ENCODE assay signal across 17 cellular contexts in the genomic region with DNA sequence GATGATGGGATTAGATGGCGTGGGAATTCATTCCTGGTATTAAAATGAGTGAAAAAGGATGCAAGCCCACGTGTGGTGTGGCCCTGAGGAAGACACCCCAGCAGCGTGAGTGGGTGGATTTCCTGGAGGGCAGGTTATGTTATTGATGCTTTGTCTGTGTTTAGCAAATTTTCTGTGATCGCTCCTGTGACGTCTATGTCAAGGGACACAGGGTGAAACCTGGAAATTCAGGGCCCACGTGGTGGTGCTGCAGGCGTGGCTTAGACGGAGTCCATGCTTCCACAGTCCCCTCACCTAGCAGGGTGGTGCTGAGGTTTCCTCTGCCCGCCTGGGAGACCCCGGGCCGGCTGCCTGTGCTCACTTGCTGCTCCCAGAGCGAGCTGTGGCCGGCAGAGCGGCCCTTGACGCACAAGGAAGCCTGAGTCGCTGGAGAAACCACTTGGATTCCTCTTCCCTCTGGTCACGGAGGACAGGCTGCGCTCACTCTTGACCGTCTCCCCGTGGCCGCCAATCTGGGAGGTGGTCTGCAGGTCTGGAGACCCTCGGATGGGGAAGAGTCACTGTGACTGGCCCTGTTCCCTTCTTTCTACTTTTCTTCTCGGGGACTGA. TPM values are rescaled to one million over a fixed set of nuclear protein-coding genes. Genes with fewer than 3 reads are reported as not detected.
DNase-seq lines count a peak whose midpoint lies in the region; ATAC-seq, FAIRE-seq and TF ChIP-seq lines count a peak whose summit lies in the region.
"Had no signal": no experiment of that assay in that cellular context is flagged by ENCODE, and none has a peak within 500 bp of the region (broad histone marks: within the 10 kb centered on the region; RNA-seq: fewer than 3 reads in every experiment).

No MANE protein-coding gene starts in this region.

- H3K27ac ChIP-seq in epithelial cell of prostate (peak overlapping the region; percentile 92), trophoblast cell (ENCODE audit: low read depth, low read length) (no peak overlapping the region)
- H3K27ac ChIP-seq: BLaER1 had no signal

- H3K4me3 ChIP-seq in trophoblast cell (ENCODE audit: low read depth, low read length) = no peak overlapping the region
- H3K4me3 ChIP-seq: BLaER1 had no signal

- ATAC-seq in natural killer cell = no peak
- ATAC-seq: stimulated activated effector memory CD8-positive, alpha-beta T cell treated with anti-CD3 and anti-CD28 coated beads, Interleukin-12 subunit alpha, Interleukin-12 subunit beta, amount 100 ng/mL, for 72 hours had no signal

- DNase-seq in stimulated activated CD4-positive, alpha-beta T cell treated with anti-CD3 and anti-CD28 coated beads, Interleukin-1b, Interleukin-23, amount 100 ng/mL, for 48 hours = peak; percentile 26
- DNase-seq in stimulated activated CD4-positive, alpha-beta T cell treated with anti-CD3 and anti-CD28 coated beads, Interleukin-4, amount 100 ng/mL, for 24 hours = no peak
- DNase-seq in epithelial cell of prostate (ENCODE audit: low read depth, low spot score) (no peak), trophoblast cell (no peak), urothelium cell line (ENCODE audit: low spot score) (no peak), NAMALWA (ENCODE audit: low spot score) (no peak), natural killer cell (no peak)
- DNase-seq: activated CD8-positive, alpha-beta memory T cell treated with anti-CD3 and anti-CD28 coated beads, Interleukin-2, amount 50 U/mL, for 48 hours; central memory CD4-positive, alpha-beta T cell; effector memory CD4-positive, alpha-beta T cell; NCI-H1092 treated with DMSO at 0.1 percent for 48 hours; SW 1271 had no signal

- peaks cover 3% of the 10 kb centered on the region for H3K9me3 ChIP-seq in trophoblast cell (ENCODE audit: insufficient read depth, low read depth, low read length)
- H3K9me3 ChIP-seq: BLaER1 had no signal

- H3K23ac ChIP-seq in trophoblast cell (ENCODE audit: low read length) = no peak overlapping the region

- H3K18ac ChIP-seq in trophoblast cell (ENCODE audit: low read length) = peak overlapping the region; percentile 69

- FAIRE-seq in urothelium cell line (lab: Jason Lieb, UNC) = no peak
- FAIRE-seq: GM18507, RCC 7860 had no signal

- H3K4me1 Mint-ChIP-seq in natural killer cell = no peaks in the 10 kb centered on the region

- no peak overlapping the region for H3K27ac Mint-ChIP-seq in natural killer cell
- H3K27ac Mint-ChIP-seq: stimulated activated effector memory CD8-positive, alpha-beta T cell treated with anti-CD3 and anti-CD28 coated beads, Interleukin-12 subunit alpha, Interleukin-12 subunit beta, amount 100 ng/mL, for 72 hours had no signal

- H3K36me3 Mint-ChIP-seq in natural killer cell = no peaks in the 10 kb centered on the region
- H3K36me3 Mint-ChIP-seq: activated naive CD4-positive, alpha-beta T cell treated with anti-CD3 and anti-CD28 coated beads, Interleukin-2, amount 50 U/mL, for 72 hours; stimulated activated effector memory CD8-positive, alpha-beta T cell treated with anti-CD3 and anti-CD28 coated beads, Interleukin-12 subunit alpha, Interleukin-12 subunit beta, amount 100 ng/mL, for 72 hours had no signal

- intact Hi-C loops in natural killer cell (cut with micrococcal nuclease) = no loop called here

- H2BK5ac ChIP-seq in trophoblast cell (ENCODE audit: low read depth, low read length, poor library complexity) = no peak overlapping the region

- H3K4me2 ChIP-seq in trophoblast cell (ENCODE audit: low read length) = no peak overlapping the region

- no peak overlapping the region for H3K4ac ChIP-seq in trophoblast cell (ENCODE audit: low read depth, low read length)

- peak overlapping the region; percentile 39 for H2AFZ ChIP-seq in trophoblast cell (ENCODE audit: insufficient read depth, low read length, poor library complexity)

- no peak overlapping the region for H2AK5ac ChIP-seq in trophoblast cell (ENCODE audit: low read length)

- H3K27me3 ChIP-seq in trophoblast cell (ENCODE audit: insufficient read depth, low read length) = no peaks in the 10 kb centered on the region

- H3K79me2 ChIP-seq in trophoblast cell (ENCODE audit: control insufficient read depth, insufficient read depth, low read length, poor library complexity) = peaks cover 1% of the 10 kb centered on the region

- peak overlapping the region; percentile 64 for H2BK120ac ChIP-seq in trophoblast cell (ENCODE audit: insufficient read depth, low read length, poor library complexity)

- H2BK12ac ChIP-seq in trophoblast cell (ENCODE audit: low read length) = peak overlapping the region; percentile 53

- peak overlapping the region; percentile 21 for H3K14ac ChIP-seq in trophoblast cell (ENCODE audit: low read length)

- peaks cover 30 to 45% of the 10 kb centered on the region in 2 experiments for H3K36me3 ChIP-seq in trophoblast cell (ENCODE audit: control insufficient read depth in 1 of 2, insufficient read depth in 2 of 2, low read length in 2 of 2)
- H3K36me3 ChIP-seq: BLaER1 had no signal

- no CpG with 5 or more reads among the region's 23 CpGs for WGBS in trophoblast cell (ENCODE audit: extremely low coverage, insufficient coverage, insufficient read length)

- no peak overlapping the region for H3K9ac ChIP-seq in trophoblast cell (ENCODE audit: low read length)
- H3K9ac ChIP-seq: BLaER1 had no signal

- peaks cover 20 to 21% of the 10 kb centered on the region in 2 experiments for H3K4me1 ChIP-seq in trophoblast cell (ENCODE audit: control insufficient read depth in 1 of 2, insufficient read depth in 2 of 2, low read length in 2 of 2)

- peak overlapping the region; percentile 3 for H4K8ac ChIP-seq in trophoblast cell (ENCODE audit: low read depth, low read length)

- H4K12ac ChIP-seq in trophoblast cell (ENCODE audit: low read depth, low read length) = no peak overlapping the region

- peak overlapping the region; percentile 11 for H4K91ac ChIP-seq in trophoblast cell (ENCODE audit: low read depth, low read length)

- TF ChIP-seq CTCF in natural killer cell (IDR thresholded peaks at IDR 0.05) = no peak

- no peaks in the 10 kb centered on the region for H3K27me3 Mint-ChIP-seq in natural killer cell (ENCODE audit: low read depth in 2 of 2)

- H3K9me3 Mint-ChIP-seq in natural killer cell = no peaks in the 10 kb centered on the region
- H3K9me3 Mint-ChIP-seq: activated naive CD4-positive, alpha-beta T cell treated with anti-CD3 and anti-CD28 coated beads, Interleukin-2, amount 50 U/mL, for 72 hours; stimulated activated effector memory CD8-positive, alpha-beta T cell treated with anti-CD3 and anti-CD28 coated beads, Interleukin-12 subunit alpha, Interleukin-12 subunit beta, amount 100 ng/mL, for 72 hours had no signal

- H3K79me1 ChIP-seq in trophoblast cell (ENCODE audit: low read length) = peaks cover 5% of the 10 kb centered on the region

- no peak overlapping the region for H3K4me3 Mint-ChIP-seq in natural killer cell
- H3K4me3 Mint-ChIP-seq: stimulated activated effector memory CD8-positive, alpha-beta T cell treated with anti-CD3 and anti-CD28 coated beads, Interleukin-12 subunit alpha, Interleukin-12 subunit beta, amount 100 ng/mL, for 72 hours had no signal

RNA-seq across cellular contexts. Expression of a gene that starts 23.4 kb away (rescaled TPM):
- 81.6 and 88.1 TPM in 2 replicates for polyA plus RNA-seq in trophoblast cell (2013)
- total RNA-seq in natural killer cell = 10 to 100 TPM in 2 of 3 donors, 1 to 10 TPM in 1; 6.7 to 12.3 (median 10.4) TPM
